Comparison of ENCODE assay signal across 1 cellular context in genomic region chrX:153684447-153685178, GRCh38.
TF ChIP-seq lines count a peak whose summit lies in the region.

No MANE protein-coding gene starts in this region.

TF ChIP-seq in HepG2, 621 proteins besides CTCF, POLR2A, EP300 and RAD21 (continues in another document):
- TF ChIP-seq ZNF550 (CRISPR knock-in tag; IDR thresholded peaks at IDR 0.05; ENCODE audit: borderline replicate concordance) (no peak), ZNF577 (CRISPR knock-in tag; IDR thresholded peaks at IDR 0.05; ENCODE audit: borderline replicate concordance, low read depth) (no peak), NFAT5 (CRISPR knock-in tag; IDR thresholded peaks at IDR 0.05) (no peak), PAF1 (CRISPR knock-in tag; IDR thresholded peaks at IDR 0.05) (no peak), FOSL1 (CRISPR knock-in tag; IDR thresholded peaks at IDR 0.05; ENCODE audit: borderline replicate concordance) (no peak), ZBTB10 (CRISPR knock-in tag; IDR thresholded peaks at IDR 0.05; ENCODE audit: borderline replicate concordance) (0 out of 2 replicates have a peak, but pooled peaks have one; percentile 59), ADNP (CRISPR knock-in tag; IDR thresholded peaks at IDR 0.05) (no peak), FOSL2 (CRISPR knock-in tag; IDR thresholded peaks at IDR 0.05) (no peak), HNRNPK (IDR thresholded peaks at IDR 0.05; ENCODE audit: low read depth, low read length, poor library complexity, severe bottlenecking) (no peak), ZNF296 (CRISPR knock-in tag; conservative IDR thresholded peaks at IDR 0.05) (no peak), ONECUT2 (CRISPR knock-in tag; IDR thresholded peaks at IDR 0.05) (no peak), RARG (CRISPR knock-in tag; IDR thresholded peaks at IDR 0.05; ENCODE audit: low read depth) (no peak), CEBPG (CRISPR knock-in tag; IDR thresholded peaks at IDR 0.05) (no peak), ZSCAN20 (CRISPR knock-in tag; IDR thresholded peaks at IDR 0.05; ENCODE audit: borderline replicate concordance) (no peak), ZNF576 (CRISPR knock-in tag; IDR thresholded peaks at IDR 0.05) (no peak), KDM1A (CRISPR knock-in tag; IDR thresholded peaks at IDR 0.05) (no peak), GLMP (CRISPR knock-in tag; IDR thresholded peaks at IDR 0.05; ENCODE audit: borderline replicate concordance) (no peak), ZNF503 (CRISPR knock-in tag; IDR thresholded peaks at IDR 0.05) (no peak), DR1 (CRISPR knock-in tag; IDR thresholded peaks at IDR 0.05) (no peak), AFF4 (CRISPR knock-in tag; IDR thresholded peaks at IDR 0.05) (no peak), ZBTB3 (CRISPR knock-in tag; IDR thresholded peaks at IDR 0.05; ENCODE audit: borderline replicate concordance, low read depth) (no peak), SOX5 (CRISPR knock-in tag; IDR thresholded peaks at IDR 0.05; ENCODE audit: borderline replicate concordance) (peak; percentile 76), TBX3 (IDR thresholded peaks at IDR 0.05; ENCODE audit: borderline replicate concordance) (no peak), ATF1 (CRISPR knock-in tag; IDR thresholded peaks at IDR 0.05) (no peak), ZNF441 (CRISPR knock-in tag; IDR thresholded peaks at IDR 0.05; ENCODE audit: borderline replicate concordance) (no peak), ZNF232 (CRISPR knock-in tag; IDR thresholded peaks at IDR 0.05; ENCODE audit: borderline replicate concordance) (no peak), MAX (IDR thresholded peaks at IDR 0.05) (peak; percentile 23; the same call in 1 of the 2 replicates), ZNF557 (CRISPR knock-in tag; IDR thresholded peaks at IDR 0.05) (no peak), ELF3 (CRISPR knock-in tag; IDR thresholded peaks at IDR 0.05) (no peak), ZNF792 (CRISPR knock-in tag; IDR thresholded peaks at IDR 0.05) (no peak), RFXAP (CRISPR knock-in tag; IDR thresholded peaks at IDR 0.05; ENCODE audit: borderline replicate concordance) (no peak), KDM4B (CRISPR knock-in tag; IDR thresholded peaks at IDR 0.05) (no peak), ZNF770 (CRISPR knock-in tag; IDR thresholded peaks at IDR 0.05) (no peak), HDAC2 (CRISPR knock-in tag; IDR thresholded peaks at IDR 0.05) (no peak), TFE3 (CRISPR knock-in tag; IDR thresholded peaks at IDR 0.05) (no peak), ZFAT (CRISPR knock-in tag; conservative IDR thresholded peaks at IDR 0.05) (no peak), NCOR1 (IDR thresholded peaks at IDR 0.05; ENCODE audit: borderline replicate concordance, low read length) (no peak), ATF4 (CRISPR knock-in tag; IDR thresholded peaks at IDR 0.05) (no peak), IKZF1 (IDR thresholded peaks at IDR 0.05) (no peak), PITX1 (CRISPR knock-in tag; IDR thresholded peaks at IDR 0.05) (peak; percentile 38; the same call in 1 of the 2 replicates), SAP130 (CRISPR knock-in tag; IDR thresholded peaks at IDR 0.05; ENCODE audit: low read depth) (peak; percentile 35; the same call in 1 of the 2 replicates), ZFP1 (CRISPR knock-in tag; IDR thresholded peaks at IDR 0.05) (no peak), ZSCAN31 (CRISPR knock-in tag; IDR thresholded peaks at IDR 0.05; ENCODE audit: low read depth) (no peak), ZNF660 (CRISPR knock-in tag; IDR thresholded peaks at IDR 0.05; ENCODE audit: borderline replicate concordance, low read depth) (no peak), GABPB1 (CRISPR knock-in tag; IDR thresholded peaks at IDR 0.05) (no peak), RBFOX2 (IDR thresholded peaks at IDR 0.05; ENCODE audit: low read depth, low read length) (no peak)
